Comparison of ENCODE assay signal across 1 cellular context in the genomic region with DNA sequence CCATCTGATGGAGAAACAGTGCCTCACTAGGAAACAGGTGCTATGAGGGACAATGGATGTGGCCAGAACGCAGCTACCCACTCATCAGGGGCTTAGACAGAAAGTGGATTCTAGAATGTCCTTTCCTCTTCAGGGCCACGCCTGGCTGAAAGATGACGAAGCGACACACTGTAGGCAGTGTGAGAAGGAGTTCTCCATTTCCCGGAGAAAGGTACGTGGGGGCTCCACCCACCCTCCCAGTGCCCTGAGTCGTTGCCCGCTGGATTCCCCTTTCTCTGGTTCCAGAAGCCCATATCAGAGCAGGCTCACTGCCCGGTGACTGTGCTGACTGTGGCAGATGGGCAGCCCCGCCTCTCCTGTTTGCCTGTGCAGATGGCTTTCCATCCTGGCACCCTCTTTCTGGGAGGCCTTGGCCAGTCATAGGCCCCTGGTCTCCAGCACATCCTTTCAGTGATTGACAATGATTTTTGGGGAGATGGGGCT.
TF ChIP-seq lines count a peak whose summit lies in the region.

No MANE protein-coding gene starts in this region.

TF ChIP-seq in GM23338, 12 proteins besides CTCF, POLR2A, EP300 and RAD21 (continued from another document):
- no peak for TF ChIP-seq ZNF462 (CRISPR knock-in tag; IDR thresholded peaks at IDR 0.05)
- no peak for TF ChIP-seq ETS1 (IDR thresholded peaks at IDR 0.05)
- no peak for TF ChIP-seq ZNF331 (CRISPR knock-in tag; IDR thresholded peaks at IDR 0.05; ENCODE audit: low read depth)
